Comparison of ENCODE assay signal across 8 cellular contexts in the genomic region with DNA sequence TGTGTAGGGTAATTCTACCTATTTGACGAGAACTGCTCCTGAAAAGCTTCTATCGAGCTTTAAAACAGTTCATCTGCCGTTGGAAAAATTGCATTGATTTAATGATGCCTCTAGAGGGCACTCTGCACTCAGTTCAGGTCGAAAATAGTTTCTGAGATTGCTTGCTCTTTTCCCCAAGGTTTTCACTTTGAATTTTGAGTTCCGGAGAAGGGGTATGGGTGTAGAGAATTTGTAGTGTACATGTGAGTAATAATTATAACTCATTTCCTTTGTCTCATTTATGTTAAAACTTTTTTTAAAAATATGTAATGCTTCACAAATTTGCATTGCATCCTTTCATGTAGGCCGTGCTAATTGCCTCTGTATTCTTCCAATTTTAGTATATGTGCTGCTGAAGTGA. TPM values are rescaled to one million over a fixed set of nuclear protein-coding genes. Genes with fewer than 3 reads are reported as not detected.
A peak's percentile ranks its signal among the peaks of the same experiment; 100 is the strongest.
DNase-seq lines count a peak whose midpoint lies in the region; ATAC-seq and TF ChIP-seq lines count a peak whose summit lies in the region.

No MANE protein-coding gene starts in this region.

- peak overlapping the region; percentile 66 for H3K27ac Mint-ChIP-seq in activated T-cell treated with anti-CD3 and anti-CD28 coated beads, Interleukin-2, amount 50 U/mL, for 72 hours

- no peak overlapping the region for H3K4me3 ChIP-seq in Peyer's patch

- H3K27me3 ChIP-seq in Peyer's patch: no peaks in the 10 kb centered on the region

- peak; percentile 17 to 43 for ATAC-seq in activated T-cell treated with anti-CD3 and anti-CD28 coated beads, Interleukin-2, amount 50 U/mL, for 72 hours (replicated peaks in 1 of 2)
- peak; percentile 33 for ATAC-seq in HG03039 (IDR thresholded peaks at IDR 0.05; ENCODE audit: unreplicated experiment)

- H3K9me3 Mint-ChIP-seq in activated T-cell treated with anti-CD3 and anti-CD28 coated beads, Interleukin-2, amount 50 U/mL, for 72 hours: no peaks in the 10 kb centered on the region

- DNase-seq in activated T-cell treated with anti-CD3 and anti-CD28 coated beads, Interleukin-2, amount 50 U/mL, for 72 hours: no peak
- no peak for DNase-seq in activated T-cell treated with anti-CD3 and anti-CD28 coated beads, Interleukin-2, amount 50 U/mL, for 1 hour
- DNase-seq in Peyer's patch (no peak), cerebellum (ENCODE audit: low spot score) (peak; percentile 4), midbrain (lab: John Stamatoyannopoulos, UW) (peak; percentile 29), HuH-7.5 (ENCODE audit: low spot score) (no peak), epidermal melanocyte (ENCODE audit: insufficient read length, low spot score) (no peak)

- peaks cover 52% of the 10 kb centered on the region for H3K4me1 Mint-ChIP-seq in activated T-cell treated with anti-CD3 and anti-CD28 coated beads, Interleukin-2, amount 50 U/mL, for 72 hours (ENCODE audit: low read depth)

- H3K36me3 Mint-ChIP-seq in activated T-cell treated with anti-CD3 and anti-CD28 coated beads, Interleukin-2, amount 50 U/mL, for 72 hours (ENCODE audit: insufficient read depth in 2 of 2): no peaks in the 10 kb centered on the region

- no peaks in the 10 kb centered on the region for H3K9me3 ChIP-seq in Peyer's patch

- no peaks in the 10 kb centered on the region for H3K36me3 ChIP-seq in Peyer's patch

- peaks cover 5% of the 10 kb centered on the region for H3K27me3 Mint-ChIP-seq in activated T-cell treated with anti-CD3 and anti-CD28 coated beads, Interleukin-2, amount 50 U/mL, for 72 hours (ENCODE audit: low read depth)

- no peak overlapping the region for H3K27ac ChIP-seq in Peyer's patch

- no peak for TF ChIP-seq POLR2A in Peyer's patch (IDR thresholded peaks at IDR 0.05)

- H3K4me1 ChIP-seq in Peyer's patch: peaks cover 0 to 4% (median 0%) of the 10 kb centered on the region in 4 donors

- peak; percentile 24 to 66 (median 61) for TF ChIP-seq CTCF in Peyer's patch (IDR thresholded peaks at IDR 0.05)

- H3K4me3 Mint-ChIP-seq in activated T-cell treated with anti-CD3 and anti-CD28 coated beads, Interleukin-2, amount 50 U/mL, for 72 hours: peak overlapping the region; percentile 57 to 75

RNA-seq across cellular contexts. Expression of a gene that starts 28.4 kb away (rescaled TPM):
- total RNA-seq in activated T-cell treated with anti-CD3 and anti-CD28 coated beads, Interleukin-2, amount 50 U/mL, for 72 hours: 1 to 10 TPM; 2.3 to 6.1 TPM
- under 1 TPM in 1 of 4 donors, not detected in 3; 0.88 TPM for total RNA-seq in Peyer's patch
- total RNA-seq in cerebellum: 0.73 TPM

Comparison
In these comparisons a context has a peak if more than half of its experiments do, and no peak if none do; other contexts are left out.
1. DNase-seq: peak in cerebellum (single experiment) and midbrain (single experiment); none in activated T-cell treated with anti-CD3 and anti-CD28 coated beads, Interleukin-2, amount 50 U/mL, for 72 hours (0 of 2), activated T-cell treated with anti-CD3 and anti-CD28 coated beads, Interleukin-2, amount 50 U/mL, for 1 hour (single experiment), Peyer's patch (0 of 3), HuH-7.5 (single experiment) and epidermal melanocyte (single experiment).